In genomic region chr6:132687306-132687705, GRCh38 we compare ENCODE assay signal across 18 cellular contexts. TPM values are rescaled to one million over a fixed set of nuclear protein-coding genes. Genes with fewer than 3 reads are reported as not detected.
DNase-seq lines count a peak whose midpoint lies in the region; ATAC-seq, FAIRE-seq and TF ChIP-seq lines count a peak whose summit lies in the region.
"Had no signal": no experiment of that assay in that cellular context is flagged by ENCODE, and none has a peak within 500 bp of the region (broad histone marks: within the 10 kb centered on the region; RNA-seq: fewer than 3 reads in every experiment).

No MANE protein-coding gene starts in this region.

- DNase-seq in ACHN (peak; percentile 7), HTR-8/SVneo (ENCODE audit: insufficient read length, low spot score) (peak; percentile 25), brain microvascular endothelial cell (peak; percentile 61), kidney epithelial cell (ENCODE audit: low read depth) (peak; percentile 44), epidermal melanocyte (ENCODE audit: insufficient read length, low spot score) (no peak)
- DNase-seq in stimulated activated naive B cell treated with anti-CD40 and anti-IgM and Interleukin-4, amounts not matched to agents 10 μg/mL and 1 μg/mL and 100 μg/mL, for 72 hours, result no peak
- DNase-seq: activated naive CD8-positive, alpha-beta T cell treated with anti-CD3 and anti-CD28 coated beads, Interleukin-2, amount 50 U/mL, for 24 hours; DMS153; NCI-H1436; NCI-H774; psoas muscle; SJCRH30; stimulated activated naive CD4-positive, alpha-beta T cell had no signal

- ATAC-seq in HG03460 (IDR thresholded peaks at IDR 0.05; ENCODE audit: unreplicated experiment) (no peak), GM21717 (IDR thresholded peaks at IDR 0.05; ENCODE audit: unreplicated experiment) (no peak)
- ATAC-seq in stimulated activated naive B cell treated with anti-CD40 and anti-IgM and Interleukin-4, amounts not matched to agents 10 μg/mL and 1 μg/mL and 100 μg/mL, for 72 hours (replicated peaks), result no peak
- ATAC-seq: activated naive CD8-positive, alpha-beta T cell treated with anti-CD3 and anti-CD28 coated beads, Interleukin-2, amount 50 U/mL, for 24 hours; psoas muscle had no signal

- no peak overlapping the region for H3K4me3 Mint-ChIP-seq in stimulated activated naive B cell treated with anti-CD40 and anti-IgM and Interleukin-4, amounts not matched to agents 10 μg/mL and 1 μg/mL and 100 μg/mL, for 72 hours
- H3K4me3 Mint-ChIP-seq: activated naive CD8-positive, alpha-beta T cell treated with anti-CD3 and anti-CD28 coated beads, Interleukin-2, amount 50 U/mL, for 24 hours had no signal

- in situ Hi-C loops in ACHN (cut with HindIII; ENCODE audit: low pct_ligation_motif_present, low pct_unique_long_range_greater_than_20kb, low sequenced_read_pairs), result no loop called here
- in situ Hi-C loops in brain microvascular endothelial cell (cut with HindIII; ENCODE audit: low pct_ligation_motif_present, low sequenced_read_pairs), result no loop called here

- H3K27ac Mint-ChIP-seq in stimulated activated naive B cell treated with anti-CD40 and anti-IgM and Interleukin-4, amounts not matched to agents 10 μg/mL and 1 μg/mL and 100 μg/mL, for 72 hours, result no peak overlapping the region
- H3K27ac Mint-ChIP-seq: activated naive CD8-positive, alpha-beta T cell treated with anti-CD3 and anti-CD28 coated beads, Interleukin-2, amount 50 U/mL, for 24 hours had no signal

- TF ChIP-seq CTCF in brain microvascular endothelial cell (IDR thresholded peaks at IDR 0.05; ENCODE audit: low read depth, low read length, missing control alignments) (no peak), kidney epithelial cell (IDR thresholded peaks at IDR 0.05; ENCODE audit: insufficient read depth, low read length, poor library complexity, severe bottlenecking) (no peak)

- H3K4me3 ChIP-seq in brain microvascular endothelial cell (ENCODE audit: low read depth, low read length) (no peak overlapping the region), kidney epithelial cell (ENCODE audit: low read depth, low read length) (no peak overlapping the region)
- H3K4me3 ChIP-seq: psoas muscle, SJCRH30, vagina had no signal

- H3K27ac ChIP-seq in brain microvascular endothelial cell, result no peak overlapping the region
- H3K27ac ChIP-seq: psoas muscle, SJCRH30, vagina had no signal

- H3K36me3 ChIP-seq in brain microvascular endothelial cell (replicated peaks) (no peaks in the 10 kb centered on the region), kidney epithelial cell (ENCODE audit: control insufficient read depth, insufficient read depth, low read length) (no peaks in the 10 kb centered on the region)
- H3K36me3 ChIP-seq: SJCRH30, vagina had no signal

- H3K27me3 Mint-ChIP-seq in stimulated activated naive B cell treated with anti-CD40 and anti-IgM and Interleukin-4, amounts not matched to agents 10 μg/mL and 1 μg/mL and 100 μg/mL, for 72 hours, result peaks cover 32 to 38% of the 10 kb centered on the region in 2 donors

- H3K4me1 Mint-ChIP-seq in stimulated activated naive B cell treated with anti-CD40 and anti-IgM and Interleukin-4, amounts not matched to agents 10 μg/mL and 1 μg/mL and 100 μg/mL, for 72 hours, result no peaks in the 10 kb centered on the region
- H3K4me1 Mint-ChIP-seq: activated naive CD8-positive, alpha-beta T cell treated with anti-CD3 and anti-CD28 coated beads, Interleukin-2, amount 50 U/mL, for 24 hours had no signal

- H3K27me3 ChIP-seq in brain microvascular endothelial cell (replicated peaks) (no peaks in the 10 kb centered on the region), kidney epithelial cell (ENCODE audit: control insufficient read depth, insufficient read depth, low read length) (no peaks in the 10 kb centered on the region)
- H3K27me3 ChIP-seq: SJCRH30, vagina had no signal

- peak; percentile 20 for FAIRE-seq in HTR-8/SVneo (lab: Jason Lieb, UNC)
- FAIRE-seq: GM12891, TTC549 had no signal

- H3K36me3 Mint-ChIP-seq in stimulated activated naive B cell treated with anti-CD40 and anti-IgM and Interleukin-4, amounts not matched to agents 10 μg/mL and 1 μg/mL and 100 μg/mL, for 72 hours, result no peaks in the 10 kb centered on the region

- no peaks in the 10 kb centered on the region for H3K9me3 Mint-ChIP-seq in stimulated activated naive B cell treated with anti-CD40 and anti-IgM and Interleukin-4, amounts not matched to agents 10 μg/mL and 1 μg/mL and 100 μg/mL, for 72 hours
- H3K9me3 Mint-ChIP-seq: activated naive CD8-positive, alpha-beta T cell treated with anti-CD3 and anti-CD28 coated beads, Interleukin-2, amount 50 U/mL, for 24 hours had no signal

RNA-seq across cellular contexts. Expression of gene VNN1, which starts 26.5 kb away (rescaled TPM):
- 0.21 and 0.75 TPM in 2 replicates for total RNA-seq in kidney epithelial cell

RNA-seq across cellular contexts. Expression of gene TAAR1, which starts 28.3 kb away (rescaled TPM):
- total RNA-seq in kidney epithelial cell, result not detected in 2 replicates
- total RNA-seq: psoas muscle, SJCRH30, vagina had no signal

Comparison
In these comparisons a context has a peak if more than half of its experiments do, and no peak if none do; other contexts are left out.
1. DNase-seq: peak in ACHN (single experiment), HTR-8/SVneo (single experiment), brain microvascular endothelial cell (single experiment) and kidney epithelial cell (single experiment); none in epidermal melanocyte (single experiment) and stimulated activated naive B cell treated with anti-CD40 and anti-IgM and Interleukin-4, amounts not matched to agents 10 μg/mL and 1 μg/mL and 100 μg/mL, for 72 hours (single experiment).